ENCODE assay signal across 8 cellular contexts in genomic region chr3:9361691-9362388, GRCh38. TPM values are rescaled to one million over a fixed set of nuclear protein-coding genes. Genes with fewer than 3 reads are reported as not detected.
A peak's percentile ranks its signal among the peaks of the same experiment; 100 is the strongest.
DNase-seq lines count a peak whose midpoint lies in the region; ATAC-seq and TF ChIP-seq lines count a peak whose summit lies in the region.

No MANE protein-coding gene starts in this region.

- CTCF ChIA-PET in RWPE1 (lab: Yijun Ruan, JAX), result interaction anchor here (0.7 to 1.0 kb wide), 2 partner anchors 8 to 450 kb away, joined by 3 read pairs; no protein-coding TSS in a partner anchor

- peak overlapping the region; percentile 24 for H3K4me3 Mint-ChIP-seq in T-helper 2 cell treated with Interferon-gamma antibody and Interleukin-4, amounts not matched to agents 5 μg/mL and 100 μg/mL, for 36 hours

- peaks cover 27% of the 10 kb centered on the region for H3K4me1 Mint-ChIP-seq in T-helper 2 cell treated with Interferon-gamma antibody and Interleukin-4, amounts not matched to agents 5 μg/mL and 100 μg/mL, for 36 hours (ENCODE audit: low read depth)

- TF ChIP-seq CTCF in RWPE1 (conservative IDR thresholded peaks at IDR 0.05; ENCODE audit: low read depth), result no peak
- TF ChIP-seq CTCF in epithelial cell of proximal tubule (conservative IDR thresholded peaks at IDR 0.05; ENCODE audit: low read depth, low read length), result no peak

- H3K27me3 Mint-ChIP-seq in T-helper 2 cell treated with Interferon-gamma antibody and Interleukin-4, amounts not matched to agents 5 μg/mL and 100 μg/mL, for 36 hours (ENCODE audit: low read depth), result peaks cover 3% of the 10 kb centered on the region

- H3K9me3 Mint-ChIP-seq in T-helper 2 cell treated with Interferon-gamma antibody and Interleukin-4, amounts not matched to agents 5 μg/mL and 100 μg/mL, for 36 hours, result no peaks in the 10 kb centered on the region

- peak overlapping the region; percentile 70 for H3K4me3 ChIP-seq in epithelial cell of proximal tubule (ENCODE audit: low read depth, low read length)
- H3K4me3 ChIP-seq in skeletal muscle cell (ENCODE audit: low read depth, low read length), result peak overlapping the region; percentile 63

- H3K27ac ChIP-seq in RWPE1, result peak overlapping the region; percentile 88

- POLR2A ChIA-PET in RWPE1 (lab: Yijun Ruan, JAX; ENCODE audit: low non-redundant PET), result interaction anchor here (1.6 kb wide), 1 partner anchor 35 kb away, joined by 8 read pairs; no protein-coding TSS in a partner anchor

- peaks cover 29% of the 10 kb centered on the region for H3K36me3 Mint-ChIP-seq in T-helper 2 cell treated with Interferon-gamma antibody and Interleukin-4, amounts not matched to agents 5 μg/mL and 100 μg/mL, for 36 hours (ENCODE audit: low read depth)

- ATAC-seq in GM19351 (IDR thresholded peaks at IDR 0.05; ENCODE audit: unreplicated experiment), result no peak

- H3K27ac Mint-ChIP-seq in T-helper 2 cell treated with Interferon-gamma antibody and Interleukin-4, amounts not matched to agents 5 μg/mL and 100 μg/mL, for 36 hours, result peak overlapping the region; percentile 31

- no peak for DNase-seq in T-helper 2 cell treated with Interferon-gamma antibody and Interleukin-4, amounts not matched to agents 5 μg/mL and 100 μg/mL, for 36 hours (ENCODE audit: low spot score)
- DNase-seq in T-helper 2 cell (no peak), RWPE1 (ENCODE audit: low spot score) (no peak), epithelial cell of proximal tubule (ENCODE audit: low read depth) (no peak), skeletal muscle cell (ENCODE audit: low read depth) (no peak), kidney tubule cell (ENCODE audit: low spot score) (no peak)
- DNase-seq in effector CD8-positive, alpha-beta T cell (lab: John Stamatoyannopoulos, UW), result no peak

RNA-seq across cellular contexts. Expression of gene THUMPD3, which starts 1.0 kb away (rescaled TPM):
- total RNA-seq in epithelial cell of proximal tubule, result 40.8 and 43.9 TPM in 2 replicates

RNA-seq across cellular contexts. Expression of gene SETD5, which starts 35.6 kb away (rescaled TPM):
- 33.0 and 41.1 TPM in 2 replicates for total RNA-seq in epithelial cell of proximal tubule
